In genomic region chr6:66096679-66097078, GRCh38 we compare ENCODE assay signal across 28 cellular contexts.
"Had no signal": no experiment of that assay in that cellular context is flagged by ENCODE, and none has a peak within 500 bp of the region (broad histone marks: within the 10 kb centered on the region; RNA-seq: fewer than 3 reads in every experiment).

No MANE protein-coding gene starts in this region.

- DNase-seq: cerebellar nuclear complex; dorsolateral prefrontal cortex; effector CD4-positive, alpha-beta T cell; foreskin fibroblast; gastrocnemius medialis; head of caudate nucleus; naive B cell; sigmoid colon; stimulated activated CD4-positive, alpha-beta T cell treated with anti-CD3 and anti-CD28 coated beads, Interleukin-2, amount 100 ng/mL, for 24 hours; stimulated activated CD4-positive, alpha-beta T cell treated with anti-CD3 and anti-CD28 coated beads, Interleukin-4, amount 100 ng/mL, for 24 hours; stimulated activated naive CD4-positive, alpha-beta T cell treated with Interleukin-2 at 50 U/mL for 16 hours had no signal

- H3K36me3 Mint-ChIP-seq: memory B cell; mesothelial cell of epicardium; naive B cell; stimulated activated effector memory CD8-positive, alpha-beta T cell treated with anti-CD3 and anti-CD28 coated beads, Interleukin-12 subunit alpha, Interleukin-12 subunit beta, amount 100 ng/mL, for 72 hours had no signal

- H3K27ac Mint-ChIP-seq: memory B cell; mesothelial cell of epicardium; naive B cell; natural killer cell treated with Interleukin-12 subunit alpha and Interleukin-12 subunit beta and Interleukin-15 and Interleukin-18, amount 100 ng/mL, for 72 hours; progenitor cell of endocrine pancreas; stimulated activated effector memory CD8-positive, alpha-beta T cell treated with anti-CD3 and anti-CD28 coated beads, Interleukin-12 subunit alpha, Interleukin-12 subunit beta, amount 100 ng/mL, for 72 hours had no signal

- H3K4me1 Mint-ChIP-seq: memory B cell; mesothelial cell of epicardium; naive B cell; neural crest cell; stimulated activated effector memory CD8-positive, alpha-beta T cell treated with anti-CD3 and anti-CD28 coated beads, Interleukin-12 subunit alpha, Interleukin-12 subunit beta, amount 100 ng/mL, for 72 hours had no signal

- H3K4me3 Mint-ChIP-seq: memory B cell; mesothelial cell of epicardium; naive B cell; natural killer cell treated with Interleukin-12 subunit alpha and Interleukin-12 subunit beta and Interleukin-15 and Interleukin-18, amount 100 ng/mL, for 72 hours; neural crest cell; stimulated activated effector memory CD8-positive, alpha-beta T cell treated with anti-CD3 and anti-CD28 coated beads, Interleukin-12 subunit alpha, Interleukin-12 subunit beta, amount 100 ng/mL, for 72 hours had no signal

- H3K4me1 ChIP-seq: gastrocnemius medialis, left lung, pancreas, sigmoid colon, tibial nerve, upper lobe of left lung, vagina had no signal

- ATAC-seq: esophagus mucosa; gastrocnemius medialis; left lung; mucosa of descending colon; natural killer cell treated with Interleukin-12 subunit alpha and Interleukin-12 subunit beta and Interleukin-15 and Interleukin-18, amount 100 ng/mL, for 72 hours; pancreas; stimulated activated effector memory CD8-positive, alpha-beta T cell treated with anti-CD3 and anti-CD28 coated beads, Interleukin-12 subunit alpha, Interleukin-12 subunit beta, amount 100 ng/mL, for 72 hours had no signal

- H3K27ac ChIP-seq: dorsolateral prefrontal cortex, epithelial cell of prostate, gastrocnemius medialis, left lung, neutrophil, pancreas, sigmoid colon, thoracic aorta, tibial nerve, upper lobe of left lung, vagina had no signal

- H3K27me3 ChIP-seq: dorsolateral prefrontal cortex, gastrocnemius medialis, left lung, neutrophil, pancreas, sigmoid colon, tibial nerve, upper lobe of left lung, vagina had no signal

- H3K9me3 ChIP-seq: gastrocnemius medialis, neutrophil, pancreas, sigmoid colon, thoracic aorta, upper lobe of left lung, vagina had no signal

- H3K27me3 Mint-ChIP-seq: memory B cell; naive B cell; natural killer cell treated with Interleukin-12 subunit alpha and Interleukin-12 subunit beta and Interleukin-15 and Interleukin-18, amount 100 ng/mL, for 72 hours; progenitor cell of endocrine pancreas had no signal

- H3K4me3 ChIP-seq: dorsolateral prefrontal cortex, gastrocnemius medialis, left lung, lung, mucosa of descending colon, pancreas, sigmoid colon, thoracic aorta, tibial nerve, upper lobe of left lung, vagina had no signal

- H3K36me3 ChIP-seq: gastrocnemius medialis, left lung, neutrophil, pancreas, sigmoid colon, thoracic aorta, tibial nerve, upper lobe of left lung, vagina had no signal
